ENCODE assay signal across 10 cellular contexts in the genomic region with DNA sequence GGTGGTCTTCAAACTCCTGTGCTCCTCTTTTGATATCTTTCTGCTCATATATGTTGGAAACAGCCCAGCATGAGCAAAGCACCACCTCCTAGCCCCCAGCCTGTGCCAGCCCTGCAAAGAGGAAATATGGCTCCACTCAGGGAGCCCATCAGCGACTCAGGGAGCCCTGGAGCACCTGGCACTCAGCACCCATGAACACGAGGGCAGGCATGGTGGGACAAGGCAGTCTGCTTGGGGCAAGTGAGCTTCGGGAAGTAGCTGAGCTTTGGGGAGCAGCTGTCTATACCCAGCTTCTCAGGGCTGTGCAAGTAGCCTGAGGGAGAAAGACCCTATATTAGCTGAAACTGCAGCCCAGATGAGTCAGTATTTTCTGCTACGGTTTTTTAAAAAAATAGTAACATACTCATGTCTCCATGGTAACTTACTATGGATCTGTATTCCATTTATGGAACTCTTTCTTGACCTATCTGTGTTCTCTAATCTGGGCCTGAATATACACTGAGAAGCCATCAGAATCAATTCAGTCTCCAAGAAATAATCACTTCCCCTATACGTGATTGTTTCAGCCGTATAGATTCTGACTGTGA. TPM values are rescaled to one million over a fixed set of nuclear protein-coding genes. Genes with fewer than 3 reads are reported as not detected.
DNase-seq lines count a peak whose midpoint lies in the region; ATAC-seq, FAIRE-seq and TF ChIP-seq lines count a peak whose summit lies in the region.
"Had no signal": no experiment of that assay in that cellular context is flagged by ENCODE, and none has a peak within 500 bp of the region (broad histone marks: within the 10 kb centered on the region; RNA-seq: fewer than 3 reads in every experiment).

No MANE protein-coding gene starts in this region.

- H3K4me2 ChIP-seq in OCI-LY3 (ENCODE audit: low read length), result peak overlapping the region; percentile 94

- peaks cover 30% of the 10 kb centered on the region for H3K4me1 Mint-ChIP-seq in CD8-positive, alpha-beta T cell (ENCODE audit: low read depth)
- H3K4me1 Mint-ChIP-seq in neural crest cell, result peaks cover 27% of the 10 kb centered on the region

- no peaks in the 10 kb centered on the region for H3K36me3 Mint-ChIP-seq in CD8-positive, alpha-beta T cell
- H3K36me3 Mint-ChIP-seq in neural crest cell (ENCODE audit: low read depth), result no peaks in the 10 kb centered on the region

- no peak for TF ChIP-seq CTCF in CD8-positive, alpha-beta T cell (IDR thresholded peaks at IDR 0.05)
- TF ChIP-seq CTCF in OCI-LY3 (IDR thresholded peaks at IDR 0.05; ENCODE audit: low read depth, low read length) (no peak), neural crest cell (conservative IDR thresholded peaks at IDR 0.05) (no peak)

- H2AFZ ChIP-seq in OCI-LY3 (ENCODE audit: low read depth, low read length), result no peak overlapping the region

- no peak overlapping the region for H3K27ac Mint-ChIP-seq in CD8-positive, alpha-beta T cell
- no peak overlapping the region for H3K27ac Mint-ChIP-seq in neural crest cell (ENCODE audit: unreplicated experiment)

- H3K4me3 Mint-ChIP-seq in CD8-positive, alpha-beta T cell, result peak overlapping the region; percentile 84
- peak overlapping the region; percentile 85 for H3K4me3 Mint-ChIP-seq in neural crest cell

- H3K9ac ChIP-seq in OCI-LY3 (ENCODE audit: low read length), result no peak overlapping the region

- peaks cover 15% of the 10 kb centered on the region for H4K20me1 ChIP-seq in OCI-LY3 (ENCODE audit: insufficient read depth, low read length)

- peaks cover 5% of the 10 kb centered on the region for H3K27me3 Mint-ChIP-seq in CD8-positive, alpha-beta T cell (ENCODE audit: low read depth)
- H3K27me3 Mint-ChIP-seq in neural crest cell (ENCODE audit: low read depth), result peaks cover 8% of the 10 kb centered on the region

- no peak for ATAC-seq in CD8-positive, alpha-beta T cell
- no peak for ATAC-seq in GM19324 (IDR thresholded peaks at IDR 0.05; ENCODE audit: low FRiP score, unreplicated experiment)
- ATAC-seq in HG02759 (IDR thresholded peaks at IDR 0.05; ENCODE audit: unreplicated experiment), result no peak
- no peak for ATAC-seq in HG03442 (IDR thresholded peaks at IDR 0.05; ENCODE audit: unreplicated experiment)

- H3K27ac ChIP-seq in CD8-positive, alpha-beta T cell (ENCODE audit: low read depth, low read length), result no peak overlapping the region
- no peak overlapping the region for H3K27ac ChIP-seq in OCI-LY3 (ENCODE audit: low read length)

- CTCF ChIA-PET in CD8-positive, alpha-beta T cell (lab: Charles Lee), result no interaction called here

- POLR2A ChIA-PET in CD8-positive, alpha-beta T cell (lab: Charles Lee), result interaction anchor here (1.7 kb wide), 1 partner anchor 34 kb away, joined by 4 read pairs; no protein-coding TSS in a partner anchor

- H3K9me3 Mint-ChIP-seq in CD8-positive, alpha-beta T cell, result no peaks in the 10 kb centered on the region
- no peaks in the 10 kb centered on the region for H3K9me3 Mint-ChIP-seq in neural crest cell

- H3K79me2 ChIP-seq in OCI-LY3 (ENCODE audit: low read length), result peaks cover 31% of the 10 kb centered on the region

- H3K27me3 ChIP-seq in CD8-positive, alpha-beta T cell (ENCODE audit: insufficient read depth, low read length), result no peaks in the 10 kb centered on the region
- peaks cover 2% of the 10 kb centered on the region; the same call in 1 of the 2 replicates for H3K27me3 ChIP-seq in OCI-LY3 (ENCODE audit: low read depth, low read length)

- peaks cover 8% of the 10 kb centered on the region for H3K4me1 ChIP-seq in CD8-positive, alpha-beta T cell (ENCODE audit: insufficient read depth, low read length)
- H3K4me1 ChIP-seq in OCI-LY3 (ENCODE audit: low read length), result peaks cover 38% of the 10 kb centered on the region

- no peaks in the 10 kb centered on the region for H3K9me3 ChIP-seq in CD8-positive, alpha-beta T cell (ENCODE audit: low read length)
- no peaks in the 10 kb centered on the region for H3K9me3 ChIP-seq in OCI-LY3 (ENCODE audit: insufficient read depth, low read length)

- no peak for FAIRE-seq in frontal cortex (lab: Jason Lieb, UNC)

- H3K4me3 ChIP-seq in CD8-positive, alpha-beta T cell (ENCODE audit: low read depth, low read length), result no peak overlapping the region
- H3K4me3 ChIP-seq in OCI-LY3 (ENCODE audit: low read length), result peak overlapping the region; percentile 94; the same call in 1 of the 2 replicates

- intact Hi-C loops in CD8-positive, alpha-beta T cell (cut with DNase I, micrococcal nuclease), result loop anchor here (2.0 to 10.0 kb wide), 4 partner anchors 37 to 1729 kb away; partner anchors contain the start of genes BRWD1 (in 1 of the 2), PIGP (in 1 of the 2) and TTC3 (in 1 of the 2)

- H3K36me3 ChIP-seq in CD8-positive, alpha-beta T cell (ENCODE audit: insufficient read depth, low read length), result no peaks in the 10 kb centered on the region
- H3K36me3 ChIP-seq in OCI-LY3 (replicated peaks; ENCODE audit: low read depth, low read length), result peaks cover 18% of the 10 kb centered on the region

- no peak for DNase-seq in CD8-positive, alpha-beta T cell
- DNase-seq in dermis blood vessel endothelial cell (peak; percentile 13), neural crest cell (ENCODE audit: low read depth, low spot score) (no peak), frontal cortex (ENCODE audit: low spot score in 2 of 2) (no peak)
- DNase-seq: DMS153, mesendoderm had no signal

RNA-seq across cellular contexts. Expression of gene ETS2, which starts 1.6 kb away (rescaled TPM):
- 10 to 100 TPM in 1 of 2 experiments, 1 to 10 TPM in 1; 8.1 to 10.0 TPM for total RNA-seq in CD8-positive, alpha-beta T cell
- 26.2 and 30.1 TPM in 2 replicates for total RNA-seq in dermis blood vessel endothelial cell
- 15.4 and 16.9 TPM in 2 replicates for total RNA-seq in neural crest cell
- 11.0 TPM for total RNA-seq in frontal cortex
